13 cellular contexts compared by ENCODE assay signal in genomic region chr16:4795181-4795827, GRCh38. TPM values are rescaled to one million over a fixed set of nuclear protein-coding genes. Genes with fewer than 3 reads are reported as not detected.
DNase-seq lines count a peak whose midpoint lies in the region; ATAC-seq, FAIRE-seq and TF ChIP-seq lines count a peak whose summit lies in the region.
"Had no signal": no experiment of that assay in that cellular context is flagged by ENCODE, and none has a peak within 500 bp of the region (broad histone marks: within the 10 kb centered on the region; RNA-seq: fewer than 3 reads in every experiment).

TSS of gene SMIM22 (plus strand) at chr16:4795369. CDS start at chr16:4795735, 366 bp downstream.

- intact Hi-C loops in HepG2 (cut with micrococcal nuclease; ENCODE audit: unreplicated experiment): no loop called here

- H3K27ac Mint-ChIP-seq in stimulated activated naive CD8-positive, alpha-beta T cell treated with anti-CD3 and anti-CD28 coated beads, Interleukin-15, amount 100 ng/mL, for 72 hours: no peak within 1 kb of the TSS

- H3K9me3 ChIP-seq in Peyer's patch: no peaks in the 10 kb centered on the region
- H3K9me3 ChIP-seq in HepG2 (ENCODE audit: low read length): no peaks in the 10 kb centered on the region
- H3K9me3 ChIP-seq: MG63, neutrophil had no signal

- peak in 1 of 2 donors; percentile 40 for TF ChIP-seq POLR2A in Peyer's patch (IDR thresholded peaks at IDR 0.05)
- 0 out of 4 replicates have a peak, but pooled peaks of 1 of the 2 experiments have one; percentile 5 for TF ChIP-seq POLR2A in HepG2 (IDR thresholded peaks at IDR 0.05; ENCODE audit: insufficient read depth in 1 of 2, low read depth in 2 of 2, low read length in 2 of 2)

- H3K27ac ChIP-seq in Peyer's patch (peak within 1 kb of the TSS in 3 of 4 donors; percentile 73 to 81 (median 74)), HepG2 (ENCODE audit: extremely low read length, insufficient read depth, low read length) (no peak within 1 kb of the TSS)
- H3K27ac ChIP-seq: HL-60, neutrophil had no signal

- H3K4me3 ChIP-seq in Peyer's patch (peak within 1 kb of the TSS in 3 of 4 donors; percentile 37 to 69 (median 57)), HepG2 (replicated peaks in 1 of 3; ENCODE audit: insufficient read depth in 1 of 3, low read depth in 2 of 3, low read length in 3 of 3) (no peak within 1 kb of the TSS)
- H3K4me3 ChIP-seq: MG63 had no signal

- H3K27me3 ChIP-seq in Peyer's patch: no peaks in the 10 kb centered on the region
- H3K27me3 ChIP-seq in HepG2 (ENCODE audit: control insufficient read depth in 1 of 2, insufficient read depth in 2 of 2, low read length in 2 of 2): no peaks in the 10 kb centered on the region; a peak in 1 of 5 replicates
- H3K27me3 ChIP-seq: MG63, neutrophil had no signal

- no peak for FAIRE-seq in HepG2 (lab: Jason Lieb, UNC)
- FAIRE-seq: colon had no signal

- no peak for TF ChIP-seq RAD21 in HepG2 (CRISPR knock-in tag; IDR thresholded peaks at IDR 0.05)

- H3K9ac ChIP-seq in HepG2 (ENCODE audit: insufficient read depth, low read depth, low read length): no peak within 1 kb of the TSS

- CTCF ChIA-PET in HepG2 (lab: Yijun Ruan, JAX; ENCODE audit: low intra/inter-chr PET ratio, low total read pairs): no interaction called here

- TF ChIP-seq EP300 in HepG2 (IDR thresholded peaks at IDR 0.05; ENCODE audit: low read depth in 2 of 2, low read length in 2 of 2) (no peak), HepG2 (CRISPR knock-in tag; IDR thresholded peaks at IDR 0.05; ENCODE audit: borderline replicate concordance) (no peak)

- TF ChIP-seq CTCF in Peyer's patch (IDR thresholded peaks at IDR 0.05) (no peak), HepG2 (CRISPR knock-in tag; IDR thresholded peaks at IDR 0.05) (no peak)

- H3K4me1 Mint-ChIP-seq in stimulated activated naive CD8-positive, alpha-beta T cell treated with anti-CD3 and anti-CD28 coated beads, Interleukin-15, amount 100 ng/mL, for 72 hours: peaks cover 6% of the 10 kb centered on the region

- POLR2A ChIA-PET in HepG2 (lab: Yijun Ruan, JAX): interaction anchor here (1.4 kb wide), 1 partner anchor 7 kb away, joined by 3 read pairs; the partner anchor contains the start of gene ROGDI

- in situ Hi-C loops in HepG2 (cut with HindIII; ENCODE audit: extremely low pct_ligation_motif_present, low pct_unique_long_range_greater_than_20kb): no loop called here

- H3K4me1 ChIP-seq in Peyer's patch (peaks cover 0 to 8% (median 0%) of the 10 kb centered on the region in 4 donors), HepG2 (ENCODE audit: insufficient read depth, low read length) (peaks cover 25% of the 10 kb centered on the region)

- no peaks in the 10 kb centered on the region for H3K9me3 Mint-ChIP-seq in stimulated activated naive CD8-positive, alpha-beta T cell treated with anti-CD3 and anti-CD28 coated beads, Interleukin-15, amount 100 ng/mL, for 72 hours

- no peaks in the 10 kb centered on the region for H3K79me2 ChIP-seq in HepG2 (ENCODE audit: insufficient read depth, low read length)

- H3K27me3 Mint-ChIP-seq in stimulated activated naive CD8-positive, alpha-beta T cell treated with anti-CD3 and anti-CD28 coated beads, Interleukin-15, amount 100 ng/mL, for 72 hours: no peaks in the 10 kb centered on the region

- no peak within 1 kb of the TSS for H2AFZ ChIP-seq in HepG2 (ENCODE audit: low read length)

- DNase-seq in COLO668 (lab: John Stamatoyannopoulos, UW; ENCODE audit: unreplicated experiment) (peak; percentile 91), NCI-H1105 (lab: John Stamatoyannopoulos, UW) (peak; percentile 55), Peyer's patch (peak in 2 of 3 donors; percentile 82 to 87), HepG2 (ENCODE audit: low spot score) (no peak), CD1c-positive myeloid dendritic cell (ENCODE audit: extremely low spot score) (no peak), MV-4-11 (lab: John Stamatoyannopoulos, UW) (no peak), activated T-cell treated with anti-CD3 and anti-CD28 coated beads for 4 hours (no peak)
- DNase-seq in stimulated activated naive CD8-positive, alpha-beta T cell treated with anti-CD3 and anti-CD28 coated beads, Interleukin-15, amount 100 ng/mL, for 72 hours: no peak
- DNase-seq: GDM1, MG63 had no signal

- WGBS in HepG2 (ENCODE audit: low lambda C conversion rate): 96% methylated on average over 12 of the region's 14 CpGs

- H4K20me1 ChIP-seq in HepG2 (ENCODE audit: insufficient read depth, low read length): no peaks in the 10 kb centered on the region

- H3K36me3 ChIP-seq in Peyer's patch (peaks cover 0 to 25% (median 0%) of the 10 kb centered on the region in 3 donors), HepG2 (replicated peaks in 1 of 2; ENCODE audit: control insufficient read depth in 1 of 2, insufficient read depth in 2 of 2, low read length in 2 of 2) (peaks cover 0 to 8% of the 10 kb centered on the region in 2 experiments; a peak in 2 of 5 replicates)
- H3K36me3 ChIP-seq: MG63 had no signal

- no peak within 1 kb of the TSS for H3K4me2 ChIP-seq in HepG2 (ENCODE audit: low read depth, low read length)

- BruUV-seq in HepG2 (replicated peaks; lab: Mats Ljungman, UMichigan): no TSS peak

- H3K4me3 Mint-ChIP-seq in stimulated activated naive CD8-positive, alpha-beta T cell treated with anti-CD3 and anti-CD28 coated beads, Interleukin-15, amount 100 ng/mL, for 72 hours: no peak within 1 kb of the TSS

- ATAC-seq in HepG2: no peak
- no peak for ATAC-seq in stimulated activated naive CD8-positive, alpha-beta T cell treated with anti-CD3 and anti-CD28 coated beads, Interleukin-15, amount 100 ng/mL, for 72 hours

TF ChIP-seq in HepG2, 621 proteins besides CTCF, POLR2A, EP300 and RAD21:
- TF ChIP-seq ZNF747 (CRISPR knock-in tag; IDR thresholded peaks at IDR 0.05; ENCODE audit: borderline replicate concordance) (no peak), HNRNPK (IDR thresholded peaks at IDR 0.05; ENCODE audit: low read depth, low read length, poor library complexity, severe bottlenecking) (peak; percentile 27), ZXDC (CRISPR knock-in tag; IDR thresholded peaks at IDR 0.05) (no peak), AGO2 (optimal IDR thresholded peaks at IDR 0.05; ENCODE audit: low read depth, low read length) (peak; percentile 3)

RNA-seq across cellular contexts. Expression of gene SMIM22, which starts in this region (rescaled TPM):
- 100 to 1,000 TPM in 3 of 4 donors, 10 to 100 TPM in 1; 90.0 to 306 (median 238) TPM for total RNA-seq in Peyer's patch
- not detected in 2 replicates for total RNA-seq in HepG2 (2016; rRNA removed; fragmentation: Illumina TruSeq; extraction: Trizol)
- not detected in 2 replicates for total RNA-seq in HepG2 (2016; cell fraction: cytosol; rRNA removed; fragmentation: Illumina TruSeq; extraction: Trizol; ENCODE audit: low read depth)
- not detected in 2 replicates for total RNA-seq in HepG2 (2016; cell fraction: insoluble cytoplasmic fraction; rRNA removed; fragmentation: Illumina TruSeq; extraction: Trizol)
- total RNA-seq in HepG2 (2016; cell fraction: membrane; rRNA removed; fragmentation: Illumina TruSeq; extraction: Trizol): not detected in 2 replicates
- total RNA-seq in HepG2 (2016; cell fraction: nucleus; rRNA removed; fragmentation: Illumina TruSeq; extraction: Trizol): not detected in 2 replicates
- polyA plus RNA-seq in HepG2 (2011; rRNA removed): not detected in 2 replicates
- polyA plus RNA-seq in HepG2 (2011; cell fraction: cytosol; rRNA removed): not detected in 2 replicates
- not detected in 2 replicates for polyA plus RNA-seq in HepG2 (2011; cell fraction: nucleus; rRNA removed)
- polyA plus RNA-seq in HepG2 (2012): 0.52 TPM in 1 of 2 replicates, not detected in the other
- not detected in 2 replicates for polyA plus RNA-seq in HepG2 (2016; cell fraction: cytosol; fragmentation: Illumina TruSeq; extraction: Trizol; ENCODE audit: low read depth)
- not detected in 2 replicates for polyA plus RNA-seq in HepG2 (2016; cell fraction: insoluble cytoplasmic fraction; fragmentation: Illumina TruSeq; extraction: Trizol; ENCODE audit: low read depth)
- not detected in 2 replicates for polyA plus RNA-seq in HepG2 (2016; cell fraction: membrane; fragmentation: Illumina TruSeq; extraction: Trizol; ENCODE audit: low read depth)
- polyA plus RNA-seq in HepG2 (2016; cell fraction: nucleus; fragmentation: Illumina TruSeq; extraction: Trizol; ENCODE audit: insufficient read depth, low read depth): not detected in 2 replicates
- not detected in 2 replicates for polyA minus RNA-seq in HepG2 (2011; rRNA and poly(A)+ RNA removed; ENCODE audit: low replicate concordance)
- polyA minus RNA-seq in HepG2 (2011; cell fraction: cytosol; rRNA and poly(A)+ RNA removed): not detected in 2 replicates
- not detected in 2 replicates for polyA minus RNA-seq in HepG2 (2011; cell fraction: nucleus; rRNA and poly(A)+ RNA removed)

Comparison
In these comparisons a context has a peak if more than half of its experiments do, and no peak if none do; other contexts are left out.
1. RNA of gene SMIM22 (total RNA-seq): 90.0 to 306 TPM in Peyer's patch; not detected in HepG2; every median in the first group is over 10 times any median in the second.
2. DNase-seq: peak in COLO668 (single experiment), NCI-H1105 (single experiment) and Peyer's patch (2 of 3); none in HepG2 (single experiment), CD1c-positive myeloid dendritic cell (single experiment), MV-4-11 (single experiment), stimulated activated naive CD8-positive, alpha-beta T cell treated with anti-CD3 and anti-CD28 coated beads, Interleukin-15, amount 100 ng/mL, for 72 hours (0 of 2) and activated T-cell treated with anti-CD3 and anti-CD28 coated beads for 4 hours (single experiment).
3. H3K4me3 ChIP-seq: peak in Peyer's patch (3 of 4); none in HepG2 (0 of 3).